In genomic region chr2:96353032-96353561, GRCh38 we compare ENCODE assay signal across 10 cellular contexts. TPM values are rescaled to one million over a fixed set of nuclear protein-coding genes. Genes with fewer than 3 reads are reported as not detected.
DNase-seq lines count a peak whose midpoint lies in the region; ATAC-seq and TF ChIP-seq lines count a peak whose summit lies in the region.
"Had no signal": no experiment of that assay in that cellular context is flagged by ENCODE, and none has a peak within 500 bp of the region (broad histone marks: within the 10 kb centered on the region; RNA-seq: fewer than 3 reads in every experiment).

No MANE protein-coding gene starts in this region.

- no peak for TF ChIP-seq POLR2A in lower leg skin (IDR thresholded peaks at IDR 0.05)

- no peak for TF ChIP-seq CTCF in lower leg skin (IDR thresholded peaks at IDR 0.05)

- DNase-seq in AG08395 (ENCODE audit: low spot score) (peak; percentile 66), NCI-H187 treated with DMSO at 0.1 percent for 48 hours (lab: John Stamatoyannopoulos, UW) (peak; percentile 85), brain pericyte (ENCODE audit: low read depth, low spot score) (peak; percentile 59), lower leg skin (ENCODE audit: low spot score in 2 of 2) (peak; percentile 67 to 93), LoVo (ENCODE audit: low spot score) (no peak)
- DNase-seq in stimulated activated naive CD8-positive, alpha-beta T cell treated with anti-CD3 and anti-CD28 coated beads, Interleukin-15, Interleukin-2, amounts not matched to agents 100 U/mL and 50 U/mL, for 24 hours: no peak
- DNase-seq: Kasumi-1, naive B cell had no signal

- WGBS in lower leg skin, 2 donors: 35 to 37% methylated on average over 7 to 9 of the region's 9 CpGs

- ATAC-seq in HG02852 (IDR thresholded peaks at IDR 0.05; ENCODE audit: unreplicated experiment) (no peak), GM19035 (IDR thresholded peaks at IDR 0.05; ENCODE audit: unreplicated experiment) (no peak)
- no peak for ATAC-seq in stimulated activated naive CD8-positive, alpha-beta T cell treated with anti-CD3 and anti-CD28 coated beads, Interleukin-15, Interleukin-2, amounts not matched to agents 100 U/mL and 50 U/mL, for 24 hours

- intact Hi-C loops in lower leg skin (cut with DNase I; ENCODE audit: low total_unique reads): no loop called here

- no peak overlapping the region for H3K4me3 ChIP-seq in lower leg skin (ENCODE audit: low read depth, poor library complexity, severe bottlenecking)

RNA-seq across cellular contexts. Expression of gene NCAPH, which starts 17.5 kb away (rescaled TPM):
- 1 to 10 TPM in 2 of 4 donors, under 1 TPM in 2; 0.74 to 3.5 (median 1.8) TPM for total RNA-seq in lower leg skin

RNA-seq across cellular contexts. Expression of gene ITPRIPL1, which starts 28.0 kb away (rescaled TPM):
- total RNA-seq in lower leg skin: 1 to 10 TPM in 2 of 4 donors, under 1 TPM in 2; 0.51 to 3.1 (median 1.9) TPM

RNA-seq across cellular contexts. Expression of gene SNRNP200, which starts 47.8 kb away (rescaled TPM):
- 10 to 100 TPM; 73.4 to 94.0 (median 87.5) TPM for total RNA-seq in lower leg skin

Comparison
In these comparisons a context has a peak if more than half of its experiments do, and no peak if none do; other contexts are left out.
1. DNase-seq: peak in AG08395 (single experiment), NCI-H187 treated with DMSO at 0.1 percent for 48 hours (single experiment), brain pericyte (single experiment) and lower leg skin (2 of 2); none in stimulated activated naive CD8-positive, alpha-beta T cell treated with anti-CD3 and anti-CD28 coated beads, Interleukin-15, Interleukin-2, amounts not matched to agents 100 U/mL and 50 U/mL, for 24 hours (single experiment) and LoVo (single experiment).